Comparison of ENCODE assay signal across 8 cellular contexts in the genomic region with DNA sequence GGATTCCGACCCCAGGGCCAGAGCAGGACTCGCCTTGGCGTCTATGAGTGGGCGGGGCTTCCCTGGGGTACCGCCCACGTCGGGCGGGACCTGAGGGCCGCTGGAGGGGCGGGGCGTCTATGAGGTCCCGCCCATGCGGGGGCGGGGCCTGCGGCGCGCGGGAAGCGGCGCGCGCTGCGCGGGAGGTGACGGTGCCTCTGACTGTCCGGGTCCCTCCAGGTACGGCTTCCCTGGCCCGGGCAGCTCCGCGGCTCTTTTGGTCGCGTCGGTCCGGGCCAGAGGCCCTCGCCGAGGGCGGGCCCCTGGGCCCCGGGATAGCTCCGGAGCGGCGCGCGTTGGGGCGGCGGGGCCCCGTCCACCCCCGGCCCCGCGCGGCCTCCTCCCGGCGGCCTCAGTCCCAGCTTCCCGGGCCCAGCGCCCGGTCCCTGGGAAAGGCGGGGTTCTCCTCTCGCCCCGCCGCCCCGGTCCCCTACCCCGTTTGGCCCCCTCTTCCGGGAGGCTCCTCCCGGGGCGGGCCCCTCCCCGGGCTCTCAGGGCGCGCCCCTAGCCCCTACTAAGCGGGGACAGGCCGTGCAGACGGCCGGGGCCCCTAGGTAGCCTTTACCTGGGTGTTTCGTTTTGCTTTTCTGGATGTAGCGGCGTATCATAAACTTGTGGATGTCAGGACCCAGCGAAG. TPM values are rescaled to one million over a fixed set of nuclear protein-coding genes. Genes with fewer than 3 reads are reported as not detected.
DNase-seq lines count a peak whose midpoint lies in the region; ATAC-seq and TF ChIP-seq lines count a peak whose summit lies in the region.

CHAF1B (plus strand) TSS at position 160 of the 676 bp plus-strand sequence. CDS start 745 bp downstream, outside the sequence.

- TF ChIP-seq POLR2A in GM18951 (IDR thresholded peaks at IDR 0.05; ENCODE audit: extremely low read depth, insufficient read depth, insufficient read length): peak; percentile 78

- H3K27ac ChIP-seq in colonic mucosa: no peak within 1 kb of the TSS
- no peak within 1 kb of the TSS for H3K27ac ChIP-seq in left lung

- ATAC-seq in HG03175 (IDR thresholded peaks at IDR 0.05; ENCODE audit: unreplicated experiment) (peak; percentile 90), left lung (peak; percentile 97)

- peaks cover 3% of the 10 kb centered on the region for H3K4me1 ChIP-seq in colonic mucosa
- H3K4me1 ChIP-seq in left lung: peaks cover 0 to 8% of the 10 kb centered on the region in 2 donors

- DNase-seq in AG09309 (ENCODE audit: low read depth) (no peak), NCI-H345 treated with DMSO at 0.1 percent for 48 hours (lab: John Stamatoyannopoulos, UW; ENCODE audit: unreplicated experiment) (peak; percentile 80), colonic mucosa (peak; percentile 81), left lung (peak; percentile 72 to 93)
- peak; percentile 77 to 78 for DNase-seq in activated CD4-positive, alpha-beta T cell treated with anti-CD3 and anti-CD28 coated beads for 4 hours
- DNase-seq in stimulated activated CD4-positive, alpha-beta T cell treated with anti-CD3 and anti-CD28 coated beads, Interleukin-1b, Interleukin-23, amount 100 ng/mL, for 48 hours: peak; percentile 82

- H3K36me3 ChIP-seq in colonic mucosa (no peaks in the 10 kb centered on the region), left lung (peaks cover 0 to 2% of the 10 kb centered on the region in 2 donors)

- intact Hi-C loops in colonic mucosa (cut with DNase I) (no loop called here), left lung (cut with DNase I) (no loop called here)

- H3K27me3 ChIP-seq in colonic mucosa: no peaks in the 10 kb centered on the region
- no peaks in the 10 kb centered on the region for H3K27me3 ChIP-seq in left lung

- peak within 1 kb of the TSS; percentile 57 for H3K4me3 ChIP-seq in AG09309 (ENCODE audit: control insufficient read depth, low read depth, low read length)
- peak within 1 kb of the TSS; percentile 49 for H3K4me3 ChIP-seq in colonic mucosa
- H3K4me3 ChIP-seq in left lung: peak within 1 kb of the TSS; percentile 44 to 60

- H3K9ac ChIP-seq in colonic mucosa (ENCODE audit: low read depth in 2 of 2, low read length in 2 of 2): peak within 1 kb of the TSS in 1 of 2 donors; percentile 50

- in situ Hi-C loops in GM18951 (cut with MboI; ENCODE audit: low sequenced_read_pairs, unreplicated experiment): no loop called here

- H3K9me3 ChIP-seq in colonic mucosa (no peaks in the 10 kb centered on the region), left lung (peaks cover 0 to 2% of the 10 kb centered on the region in 2 donors)

- TF ChIP-seq CTCF in AG09309 (IDR thresholded peaks at IDR 0.05; ENCODE audit: control insufficient read depth, insufficient read depth, low read depth, low read length, missing control alignments): no peak
- no peak for TF ChIP-seq CTCF in colonic mucosa (IDR thresholded peaks at IDR 0.05)
- TF ChIP-seq CTCF in left lung (IDR thresholded peaks at IDR 0.05): no peak

RNA-seq across cellular contexts. Expression of gene CHAF1B, which starts in this region (rescaled TPM):
- total RNA-seq in colonic mucosa (10 to 100 TPM in 1 of 2 donors, 1 to 10 TPM in 1; 2.5 to 12.0 TPM), left lung (1 to 10 TPM; 4.1 to 6.6 TPM)
